In genomic region chr22:17637490-17638181, GRCh38 we compare ENCODE assay signal across 8 cellular contexts. TPM values are rescaled to one million over a fixed set of nuclear protein-coding genes. Genes with fewer than 3 reads are reported as not detected.
DNase-seq lines count a peak whose midpoint lies in the region; ATAC-seq and TF ChIP-seq lines count a peak whose summit lies in the region.

No MANE protein-coding gene starts in this region.

- CTCF ChIA-PET in BJ (lab: Yijun Ruan, JAX) = no interaction called here
- CTCF ChIA-PET in naive thymus-derived CD4-positive, alpha-beta T cell (lab: Charles Lee) = no interaction called here

- DNase-seq in BJ (ENCODE audit: low read depth) (no peak), caudate nucleus (lab: John Stamatoyannopoulos, UW) (no peak), NCI-H187 (lab: John Stamatoyannopoulos, UW) (no peak)
- peak in 1 of 9 donors; percentile 3 for DNase-seq in naive thymus-derived CD4-positive, alpha-beta T cell

- H3K27ac Mint-ChIP-seq in naive thymus-derived CD4-positive, alpha-beta T cell = peak overlapping the region; percentile 92 to 99 (median 96)

- H3K9me3 ChIP-seq in HUES64 (ENCODE audit: insufficient read depth, low read depth, low read length) = no peaks in the 10 kb centered on the region
- H3K9me3 ChIP-seq in naive thymus-derived CD4-positive, alpha-beta T cell (ENCODE audit: control insufficient read depth in 2 of 3, low read length in 3 of 3) = no peaks in the 10 kb centered on the region

- H3K36me3 ChIP-seq in BJ (ENCODE audit: control insufficient read depth, insufficient read depth, low read length) (no peaks in the 10 kb centered on the region), HUES64 (ENCODE audit: insufficient read depth, low read length) (peaks cover 7% of the 10 kb centered on the region; the same call in 1 of the 2 replicates)
- peaks cover 0 to 6% (median 0%) of the 10 kb centered on the region in 3 experiments for H3K36me3 ChIP-seq in naive thymus-derived CD4-positive, alpha-beta T cell (ENCODE audit: control insufficient read depth in 2 of 3, insufficient read depth in 3 of 3, low read length in 3 of 3)

- peak overlapping the region; percentile 87 to 95 (median 90) for H3K4me3 Mint-ChIP-seq in naive thymus-derived CD4-positive, alpha-beta T cell

- intact Hi-C loops in naive thymus-derived CD4-positive, alpha-beta T cell (cut with micrococcal nuclease) = loop anchor here (1.0 to 5.0 kb wide), 8 partner anchors 9 to 553 kb away; partner anchors contain the start of genes ATP6V1E1 (in 2 of the 2), PEX26 (in 2 of the 2), BID (in 1 of the 2) and IL17RA (in 1 of the 2)

- 73% methylated on average over 10 of the region's 10 CpGs for WGBS in HUES64

- peaks cover 17 to 34% (median 29%) of the 10 kb centered on the region in 7 donors for H3K4me1 Mint-ChIP-seq in naive thymus-derived CD4-positive, alpha-beta T cell

- peak overlapping the region; percentile 94 for H3K4me3 ChIP-seq in BJ (ENCODE audit: low read depth, low read length)
- peak overlapping the region; percentile 91 for H3K4me3 ChIP-seq in HUES64 (ENCODE audit: low read length)
- peak overlapping the region; percentile 73 for H3K4me3 ChIP-seq in naive thymus-derived CD4-positive, alpha-beta T cell (ENCODE audit: low read length)

- H3K27ac ChIP-seq in HUES64 (ENCODE audit: low read depth, low read length) (peak overlapping the region; percentile 95), caudate nucleus (ENCODE audit: low read depth, low read length) (peak overlapping the region; percentile 79)
- H3K27ac ChIP-seq in naive thymus-derived CD4-positive, alpha-beta T cell (ENCODE audit: low read depth, low read length) = peak overlapping the region; percentile 99

- peaks cover 0 to 7% (median 0%) of the 10 kb centered on the region in 5 donors for H3K36me3 Mint-ChIP-seq in naive thymus-derived CD4-positive, alpha-beta T cell

- peaks cover 13% of the 10 kb centered on the region; the same call in 1 of the 2 replicates for H3K4me1 ChIP-seq in HUES64 (ENCODE audit: insufficient read depth, low read length)
- peaks cover 12 to 18% of the 10 kb centered on the region in 2 donors for H3K4me1 ChIP-seq in naive thymus-derived CD4-positive, alpha-beta T cell (ENCODE audit: control insufficient read depth in 2 of 2, insufficient read depth in 2 of 2, low read length in 2 of 2)

- no peaks in the 10 kb centered on the region for H3K27me3 Mint-ChIP-seq in naive thymus-derived CD4-positive, alpha-beta T cell

- peak overlapping the region; percentile 96 for H3K9ac ChIP-seq in HUES64 (ENCODE audit: low read depth, low read length)

- no peak for TF ChIP-seq CTCF in BJ (IDR thresholded peaks at IDR 0.05; ENCODE audit: insufficient read depth, low read depth, low read length)

- no peak for ATAC-seq in naive thymus-derived CD4-positive, alpha-beta T cell
- ATAC-seq in GM18907 (IDR thresholded peaks at IDR 0.05; ENCODE audit: unreplicated experiment) = no peak
- ATAC-seq in GM21576 (IDR thresholded peaks at IDR 0.05; ENCODE audit: unreplicated experiment) = no peak
- ATAC-seq in GM21825 (IDR thresholded peaks at IDR 0.05; ENCODE audit: unreplicated experiment) = no peak

- H3K9me3 Mint-ChIP-seq in naive thymus-derived CD4-positive, alpha-beta T cell = peaks cover 0 to 2% (median 0%) of the 10 kb centered on the region in 11 donors

- H3K27me3 ChIP-seq in BJ (ENCODE audit: control insufficient read depth, insufficient read depth, low read length) = no peaks in the 10 kb centered on the region
- H3K27me3 ChIP-seq in HUES64 (ENCODE audit: insufficient read depth, low read length) = no peaks in the 10 kb centered on the region
- no peaks in the 10 kb centered on the region for H3K27me3 ChIP-seq in naive thymus-derived CD4-positive, alpha-beta T cell (ENCODE audit: control insufficient read depth in 2 of 2, insufficient read depth in 2 of 2, low read length in 2 of 2)

- POLR2A ChIA-PET in BJ (lab: Charles Lee) = no interaction called here
- POLR2A ChIA-PET in naive thymus-derived CD4-positive, alpha-beta T cell (lab: Charles Lee) = no interaction called here

RNA-seq across cellular contexts. Expression of gene BCL2L13, which starts 0.9 kb away (rescaled TPM):
- polyA plus RNA-seq in BJ (2011; rRNA removed) = 55.5 and 74.3 TPM in 2 replicates
- polyA minus RNA-seq in BJ (2011; rRNA and poly(A)+ RNA removed) = 44.9 and 56.5 TPM in 2 replicates
- polyA plus RNA-seq in HUES64 (2013, experiment 1 of 2) = 27.2 TPM
- 30.8 TPM for polyA plus RNA-seq in HUES64 (2013, experiment 2 of 2)
- total RNA-seq in naive thymus-derived CD4-positive, alpha-beta T cell = 10 to 100 TPM; 21.9 to 39.1 (median 32.8) TPM
- polyA plus RNA-seq in naive thymus-derived CD4-positive, alpha-beta T cell = 10 to 100 TPM; 44.9 to 48.0 TPM

RNA-seq across cellular contexts. Expression of gene ATP6V1E1, which starts 9.1 kb away (rescaled TPM):
- 140 and 160 TPM in 2 replicates for polyA plus RNA-seq in BJ (2011; rRNA removed)
- polyA minus RNA-seq in BJ (2011; rRNA and poly(A)+ RNA removed) = 39.6 and 51.1 TPM in 2 replicates
- 78.4 TPM for polyA plus RNA-seq in HUES64 (2013, experiment 1 of 2)
- 85.1 TPM for polyA plus RNA-seq in HUES64 (2013, experiment 2 of 2)
- total RNA-seq in naive thymus-derived CD4-positive, alpha-beta T cell = 100 to 1,000 TPM in 1 of 5 experiments, 10 to 100 TPM in 4; 51.0 to 101 (median 80.4) TPM
- polyA plus RNA-seq in naive thymus-derived CD4-positive, alpha-beta T cell = 100 to 1,000 TPM in 1 of 2 donors, 10 to 100 TPM in 1; 92.2 to 120 TPM
